Comparison of ENCODE assay signal across 26 cellular contexts in the genomic region with DNA sequence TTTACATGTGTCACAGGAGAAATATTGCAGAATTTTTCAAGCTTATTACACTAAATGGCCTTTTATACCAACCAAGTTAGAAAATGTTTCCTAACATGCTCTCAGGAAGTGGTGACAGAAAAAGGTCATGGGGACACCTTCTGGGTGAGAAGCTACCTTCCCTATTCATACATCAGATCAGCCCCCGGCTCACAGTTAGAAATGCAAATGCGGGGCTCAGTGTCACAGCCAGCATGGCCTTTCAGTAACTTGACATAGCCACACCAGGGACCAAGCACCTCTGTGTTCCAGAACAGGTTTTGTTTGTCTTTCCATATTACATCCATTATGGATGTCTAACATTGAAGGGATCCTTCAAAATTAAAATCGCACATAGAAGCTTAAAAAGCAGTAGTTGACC. TPM values are rescaled to one million over a fixed set of nuclear protein-coding genes. Genes with fewer than 3 reads are reported as not detected.
DNase-seq lines count a peak whose midpoint lies in the region; ATAC-seq, FAIRE-seq and TF ChIP-seq lines count a peak whose summit lies in the region.
"Had no signal": no experiment of that assay in that cellular context is flagged by ENCODE, and none has a peak within 500 bp of the region (broad histone marks: within the 10 kb centered on the region; RNA-seq: fewer than 3 reads in every experiment).

No MANE protein-coding gene starts in this region.

- 11% methylated on average over 3 of the region's 3 CpGs for WGBS in GM12878 (ENCODE audit: insufficient coverage, insufficient replicate concordance, low lambda C conversion rate, missing lambda C conversion rate)
- 64 to 73% (median 69%) methylated on average over 3 of the region's 3 CpGs for WGBS in ovary, 3 donors

- SMC1A ChIA-PET in GM12878 (lab: Charles Lee; ENCODE audit: uncharacterized antibody, unreplicated experiment): interaction anchor here (0.7 kb wide), 1 partner anchor 22 kb away, joined by 3 read pairs; no protein-coding TSS in a partner anchor

- TF ChIP-seq CTCF in activated CD8-positive, alpha-beta T cell treated with anti-CD3 and anti-CD28 coated beads for 36 hours (IDR thresholded peaks at IDR 0.05): no peak
- no peak for TF ChIP-seq CTCF in NB4 (IDR thresholded peaks at IDR 0.05; ENCODE audit: low read depth, low read length)
- TF ChIP-seq CTCF in GM12878 (IDR thresholded peaks at IDR 0.05 in 2 of 3, conservative IDR thresholded peaks at IDR 0.05 in 1 of 3; ENCODE audit: control insufficient read depth in 2 of 3, extremely low read depth in 1 of 3, insufficient read depth in 1 of 3, low read depth in 3 of 3, low read length in 3 of 3): no peak
- no peak for TF ChIP-seq CTCF in ovary (IDR thresholded peaks at IDR 0.05)
- no peak for TF ChIP-seq CTCF in GM10266 (IDR thresholded peaks at IDR 0.05; ENCODE audit: control insufficient read depth, insufficient read depth, low read depth, missing control alignments)

- H3K27me3 ChIP-seq in GM12878 (replicated peaks in 1 of 2; ENCODE audit: control insufficient read depth in 2 of 2, insufficient read depth in 2 of 2, low read length in 1 of 2): no peaks in the 10 kb centered on the region
- no peaks in the 10 kb centered on the region for H3K27me3 ChIP-seq in ovary
- H3K27me3 ChIP-seq: BLaER1, SJSA1 had no signal

- peak; percentile 34 for ATAC-seq in activated CD8-positive, alpha-beta T cell treated with anti-CD3 and anti-CD28 coated beads for 36 hours
- no peak for ATAC-seq in activated CD8-positive, alpha-beta T cell treated with anti-CD3 and anti-CD28 coated beads, Interleukin-2, amount 10 ng/mL, durations not matched to agents 7 days and 5 days
- peak; percentile 24; the same call in 1 of the 3 replicates for ATAC-seq in GM12878
- ATAC-seq in stimulated activated memory B cell treated with anti-CD40 and anti-IgM and Interleukin-4, amounts not matched to agents 10 μg/mL and 1 μg/mL and 100 μg/mL, for 72 hours: peak; percentile 24
- ATAC-seq: HCT116 had no signal

- in situ Hi-C loops in GM12878 (cut with MboI): no loop called here

- H3K4me1 Mint-ChIP-seq in activated CD8-positive, alpha-beta T cell treated with anti-CD3 and anti-CD28 coated beads for 36 hours (ENCODE audit: low read depth): no peaks in the 10 kb centered on the region
- no peaks in the 10 kb centered on the region for H3K4me1 Mint-ChIP-seq in activated CD8-positive, alpha-beta T cell treated with anti-CD3 and anti-CD28 coated beads, Interleukin-2, amount 10 ng/mL, durations not matched to agents 7 days and 5 days (ENCODE audit: low read depth)
- H3K4me1 Mint-ChIP-seq in stimulated activated memory B cell treated with anti-CD40 and anti-IgM and Interleukin-4, amounts not matched to agents 10 μg/mL and 1 μg/mL and 100 μg/mL, for 72 hours: no peaks in the 10 kb centered on the region
- H3K4me1 Mint-ChIP-seq: CD4-positive, CD25-positive, alpha-beta regulatory T cell; IgD-negative memory B cell had no signal

- no peak overlapping the region for H2AFZ ChIP-seq in GM12878 (ENCODE audit: control insufficient read depth, low read depth, low read length)

- RAD21 ChIA-PET in GM12878 (lab: Charles Lee; ENCODE audit: unreplicated experiment): interaction anchor here (0.9 kb wide), 1 partner anchor 13 kb away, joined by 4 read pairs; no protein-coding TSS in a partner anchor

- no peaks in the 10 kb centered on the region for H3K79me2 ChIP-seq in GM12878 (ENCODE audit: control insufficient read depth, insufficient read depth, low read length)

- POLR2A ChIA-PET in activated CD8-positive, alpha-beta T cell treated with anti-CD3 and anti-CD28 coated beads for 36 hours (lab: Charles Lee): no interaction called here
- POLR2A ChIA-PET in activated CD8-positive, alpha-beta T cell treated with anti-CD3 and anti-CD28 coated beads, Interleukin-2, amount 10 ng/mL, durations not matched to agents 7 days and 5 days (lab: Charles Lee): no interaction called here
- POLR2A ChIA-PET in GM12878 (lab: Charles Lee): no interaction called here

- H3K27ac ChIP-seq in GM12878 (ENCODE audit: control insufficient read depth, insufficient read depth) (no peak overlapping the region), ovary (no peak overlapping the region)
- H3K27ac ChIP-seq: BLaER1, HL-60, KMS-11, SJSA1 had no signal

- TF ChIP-seq POLR2A in NB4 (IDR thresholded peaks at IDR 0.05; ENCODE audit: extremely low read depth, insufficient read length) (no peak), GM12878 (IDR thresholded peaks at IDR 0.05; ENCODE audit: low read depth, low read length) (no peak), ovary (IDR thresholded peaks at IDR 0.05) (no peak)

- intact Hi-C loops in activated CD8-positive, alpha-beta T cell treated with anti-CD3 and anti-CD28 coated beads for 36 hours (cut with micrococcal nuclease): no loop called here
- intact Hi-C loops in GM12878 (cut with micrococcal nuclease; ENCODE audit: unreplicated experiment): no loop called here
- intact Hi-C loops in ovary (cut with DNase I): no loop called here

- H3K4me2 ChIP-seq in GM12878 (ENCODE audit: control insufficient read depth, insufficient read depth): no peak overlapping the region
- H3K4me2 ChIP-seq: BLaER1, KMS-11 had no signal

- BruUV-seq in GM12878 (replicated peaks; lab: Mats Ljungman, UMichigan): no TSS peak

- H3K9me3 ChIP-seq in GM12878 (replicated peaks; ENCODE audit: control insufficient read depth, insufficient read depth, low read length) (no peaks in the 10 kb centered on the region), ovary (no peaks in the 10 kb centered on the region)
- H3K9me3 ChIP-seq: BLaER1, SJSA1 had no signal

- H3K36me3 ChIP-seq in GM12878 (ENCODE audit: control insufficient read depth in 2 of 2, insufficient read depth in 2 of 2, low read length in 1 of 2): no peaks in the 10 kb centered on the region
- H3K36me3 ChIP-seq in ovary: no peaks in the 10 kb centered on the region
- H3K36me3 ChIP-seq: BLaER1, SJSA1 had no signal

- TF ChIP-seq EP300 in GM12878 (IDR thresholded peaks at IDR 0.05; ENCODE audit: borderline replicate concordance in 1 of 2, control insufficient read depth in 1 of 2, low read depth in 2 of 2, low read length in 2 of 2) (no peak), ovary (IDR thresholded peaks at IDR 0.05) (no peak)

- H3K27me3 Mint-ChIP-seq in activated CD8-positive, alpha-beta T cell treated with anti-CD3 and anti-CD28 coated beads for 36 hours: peaks cover 11% of the 10 kb centered on the region
- H3K27me3 Mint-ChIP-seq in activated CD8-positive, alpha-beta T cell treated with anti-CD3 and anti-CD28 coated beads, Interleukin-2, amount 10 ng/mL, durations not matched to agents 7 days and 5 days (ENCODE audit: low read depth): no peaks in the 10 kb centered on the region
- H3K27me3 Mint-ChIP-seq in stimulated activated memory B cell treated with anti-CD40 and anti-IgM and Interleukin-4, amounts not matched to agents 10 μg/mL and 1 μg/mL and 100 μg/mL, for 72 hours: peaks cover 26% of the 10 kb centered on the region
- H3K27me3 Mint-ChIP-seq: IgD-negative memory B cell had no signal

- no peaks in the 10 kb centered on the region for H3K9me3 Mint-ChIP-seq in activated CD8-positive, alpha-beta T cell treated with anti-CD3 and anti-CD28 coated beads for 36 hours
- no peaks in the 10 kb centered on the region for H3K9me3 Mint-ChIP-seq in activated CD8-positive, alpha-beta T cell treated with anti-CD3 and anti-CD28 coated beads, Interleukin-2, amount 10 ng/mL, durations not matched to agents 7 days and 5 days (ENCODE audit: insufficient read depth)
- H3K9me3 Mint-ChIP-seq in stimulated activated memory B cell treated with anti-CD40 and anti-IgM and Interleukin-4, amounts not matched to agents 10 μg/mL and 1 μg/mL and 100 μg/mL, for 72 hours: peaks cover 2% of the 10 kb centered on the region

- FAIRE-seq in GM12878 (lab: Jason Lieb, UNC): no peak

- H4K20me1 ChIP-seq in GM12878 (ENCODE audit: control insufficient read depth, insufficient read depth): no peaks in the 10 kb centered on the region
- H4K20me1 ChIP-seq: BLaER1 had no signal

- CTCF ChIA-PET in activated CD8-positive, alpha-beta T cell treated with anti-CD3 and anti-CD28 coated beads for 36 hours (lab: Charles Lee): no interaction called here
- CTCF ChIA-PET in activated CD8-positive, alpha-beta T cell treated with anti-CD3 and anti-CD28 coated beads, Interleukin-2, amount 10 ng/mL, durations not matched to agents 7 days and 5 days (lab: Charles Lee): no interaction called here
- CTCF ChIA-PET in GM12878 (lab: Yijun Ruan, JAX): interaction anchor here (1.0 kb wide), 1 partner anchor 81 kb away, joined by 4 read pairs; no protein-coding TSS in a partner anchor

- H3K27ac Mint-ChIP-seq in activated CD8-positive, alpha-beta T cell treated with anti-CD3 and anti-CD28 coated beads for 36 hours: no peak overlapping the region
- no peak overlapping the region for H3K27ac Mint-ChIP-seq in activated CD8-positive, alpha-beta T cell treated with anti-CD3 and anti-CD28 coated beads, Interleukin-2, amount 10 ng/mL, durations not matched to agents 7 days and 5 days
- H3K27ac Mint-ChIP-seq in stimulated activated memory B cell treated with anti-CD40 and anti-IgM and Interleukin-4, amounts not matched to agents 10 μg/mL and 1 μg/mL and 100 μg/mL, for 72 hours: no peak overlapping the region
- H3K27ac Mint-ChIP-seq: CD4-positive, CD25-positive, alpha-beta regulatory T cell; IgD-negative memory B cell had no signal

- peak; percentile 8 for DNase-seq in activated CD8-positive, alpha-beta T cell treated with anti-CD3 and anti-CD28 coated beads for 36 hours
- no peak for DNase-seq in activated CD8-positive, alpha-beta T cell treated with anti-CD3 and anti-CD28 coated beads, Interleukin-2, amount 10 ng/mL, durations not matched to agents 7 days and 5 days
- peak; percentile 30 for DNase-seq in NB4 (ENCODE audit: low read depth)
- DNase-seq in GM12878 (ENCODE audit: low read depth, low spot score): no peak
- no peak for DNase-seq in islet precursor cell
- DNase-seq in ovary: no peak
- no peak for DNase-seq in GM10266 (ENCODE audit: extremely low spot score)
- DNase-seq: CD4-positive, CD25-positive, alpha-beta regulatory T cell; DMS153; DND-41; GOT3; MM.1S; NCI-H1092 treated with DMSO at 0.1 percent for 48 hours; NCI-H1436 treated with DMSO at 0.1 percent for 48 hours; NCI-H187 treated with DMSO at 0.1 percent for 48 hours; NCI-H524; NCI-H774; Right ventricle myocardium superior; RPMI8226 had no signal

- H3K4me1 ChIP-seq in GM12878 (ENCODE audit: control insufficient read depth, insufficient read depth, low read length): no peaks in the 10 kb centered on the region
- no peaks in the 10 kb centered on the region for H3K4me1 ChIP-seq in ovary (ENCODE audit: insufficient read depth)
- H3K4me1 ChIP-seq: BLaER1, SJSA1 had no signal

- TF ChIP-seq RAD21 in GM12878 (IDR thresholded peaks at IDR 0.05; ENCODE audit: insufficient read depth, low read depth, low read length): no peak

- no peaks in the 10 kb centered on the region for H3K36me3 Mint-ChIP-seq in activated CD8-positive, alpha-beta T cell treated with anti-CD3 and anti-CD28 coated beads for 36 hours (ENCODE audit: low read depth)
- H3K36me3 Mint-ChIP-seq in activated CD8-positive, alpha-beta T cell treated with anti-CD3 and anti-CD28 coated beads, Interleukin-2, amount 10 ng/mL, durations not matched to agents 7 days and 5 days (ENCODE audit: low read depth): no peaks in the 10 kb centered on the region
- no peaks in the 10 kb centered on the region for H3K36me3 Mint-ChIP-seq in stimulated activated memory B cell treated with anti-CD40 and anti-IgM and Interleukin-4, amounts not matched to agents 10 μg/mL and 1 μg/mL and 100 μg/mL, for 72 hours
- H3K36me3 Mint-ChIP-seq: CD4-positive, CD25-positive, alpha-beta regulatory T cell had no signal

- H3K4me3 ChIP-seq in NB4 (ENCODE audit: low read depth, low read length): no peak overlapping the region
- H3K4me3 ChIP-seq in GM12878: no peak overlapping the region
- no peak overlapping the region for H3K4me3 ChIP-seq in ovary
- H3K4me3 ChIP-seq: BLaER1, SJSA1 had no signal

- no peak overlapping the region for H3K9ac ChIP-seq in GM12878 (ENCODE audit: control insufficient read depth, insufficient read depth, low read length)
- H3K9ac ChIP-seq: BLaER1, KMS-11 had no signal

- no peak overlapping the region for H3K4me3 Mint-ChIP-seq in activated CD8-positive, alpha-beta T cell treated with anti-CD3 and anti-CD28 coated beads for 36 hours
- no peak overlapping the region for H3K4me3 Mint-ChIP-seq in activated CD8-positive, alpha-beta T cell treated with anti-CD3 and anti-CD28 coated beads, Interleukin-2, amount 10 ng/mL, durations not matched to agents 7 days and 5 days
- no peak overlapping the region for H3K4me3 Mint-ChIP-seq in stimulated activated memory B cell treated with anti-CD40 and anti-IgM and Interleukin-4, amounts not matched to agents 10 μg/mL and 1 μg/mL and 100 μg/mL, for 72 hours
- H3K4me3 Mint-ChIP-seq: CD4-positive, CD25-positive, alpha-beta regulatory T cell; IgD-negative memory B cell had no signal

RNA-seq across cellular contexts. Expression of gene CHD9NB, which starts 59.5 kb away (rescaled TPM):
- under 1 TPM in 1 of 2 experiments, not detected in 1; 0.16 TPM for total RNA-seq in activated CD8-positive, alpha-beta T cell treated with anti-CD3 and anti-CD28 coated beads for 36 hours
- under 1 TPM; 0.23 to 0.26 TPM for total RNA-seq in activated CD8-positive, alpha-beta T cell treated with anti-CD3 and anti-CD28 coated beads, Interleukin-2, amount 10 ng/mL, durations not matched to agents 7 days and 5 days
- 1.0 and 1.5 TPM in 2 replicates for total RNA-seq in GM12878 (2013; cell fraction: nucleolus; rRNA removed)
- total RNA-seq in GM12878 (2014; rRNA removed): 0.51 and 0.82 TPM in 2 replicates
- total RNA-seq in GM12878 (2014; rRNA removed; fragmentation: Illumina TruSeq; extraction: Trizol): 0.60 and 1.0 TPM in 2 replicates
- 0.58 and 0.69 TPM in 2 replicates for total RNA-seq in GM12878 (2021)
- 0.16 TPM for polyA plus RNA-seq in GM12878 (2011; ENCODE audit: low read depth)
- polyA plus RNA-seq in GM12878 (2011; rRNA removed): 0.76 TPM in 2 replicates
- 0.97 and 1.3 TPM in 2 replicates for polyA plus RNA-seq in GM12878 (2011; cell fraction: cytosol; rRNA removed)
- 0.93 and 1.3 TPM in 2 replicates for polyA plus RNA-seq in GM12878 (2011; cell fraction: nucleus; rRNA removed)
- polyA plus RNA-seq in GM12878 (2012): 0.32 and 0.52 TPM in 2 replicates
- polyA plus RNA-seq in GM12878 (2014; fragmentation: Illumina TruSeq; extraction: Trizol): 0.44 and 0.94 TPM in 2 replicates
- under 1 TPM; 0.14 to 0.22 TPM for polyA plus RNA-seq in GM12878 (2014; fragmentation: Nextera tagmentation; extraction: Ambion mirVana)
- 0.56 and 0.63 TPM in 2 replicates for polyA plus RNA-seq in GM12878 (2014; rRNA removed)
- polyA plus RNA-seq in GM12878 (2016; fragmentation: Nextera tagmentation; extraction: Ambion mirVana): 1 to 10 TPM; 1.3 to 1.6 TPM
- 1.0 and 2.4 TPM in 2 replicates for polyA minus RNA-seq in GM12878 (2011; rRNA and poly(A)+ RNA removed)
- 0.52 and 0.94 TPM in 2 replicates for polyA minus RNA-seq in GM12878 (2011; cell fraction: cytosol; rRNA and poly(A)+ RNA removed)
- polyA minus RNA-seq in GM12878 (2011; cell fraction: nucleus; rRNA and poly(A)+ RNA removed): 0.60 and 1.7 TPM in 2 replicates
- total RNA-seq in ovary: 10 to 100 TPM in 1 of 7 donors, 1 to 10 TPM in 4, under 1 TPM in 1, not detected in 1; 0.38 to 91.1 (median 3.2) TPM
- 1 to 10 TPM in 1 of 2 donors, under 1 TPM in 1; 0.15 to 1.0 TPM for polyA plus RNA-seq in ovary
- total RNA-seq: CD4-positive, CD25-positive, alpha-beta regulatory T cell had no signal
- polyA plus RNA-seq: CD4-positive, CD25-positive, alpha-beta regulatory T cell; IgD-negative memory B cell had no signal

Comparison
In these comparisons a context has a peak if more than half of its experiments do, and no peak if none do; other contexts are left out.
1. DNase-seq: peak in activated CD8-positive, alpha-beta T cell treated with anti-CD3 and anti-CD28 coated beads for 36 hours (single experiment) and NB4 (single experiment); none in activated CD8-positive, alpha-beta T cell treated with anti-CD3 and anti-CD28 coated beads, Interleukin-2, amount 10 ng/mL, durations not matched to agents 7 days and 5 days (single experiment), GM12878 (single experiment), islet precursor cell (single experiment), ovary (0 of 5) and GM10266 (single experiment).